ENCODE assay signal across 1 cellular context in genomic region chr17:21275579-21276339, GRCh38.
TF ChIP-seq lines count a peak whose summit lies in the region.

No MANE protein-coding gene starts in this region.

TF ChIP-seq in SK-N-SH treated with all-trans-retinoic acid at 6 μM for 48 hours, 23 proteins besides CTCF, POLR2A, EP300 and RAD21 (continued from another document):
- no peak for TF ChIP-seq PATZ1 (CRISPR knock-in tag; IDR thresholded peaks at IDR 0.05; ENCODE audit: borderline replicate concordance)
- TF ChIP-seq TCF4 (CRISPR knock-in tag; IDR thresholded peaks at IDR 0.05; ENCODE audit: borderline replicate concordance): no peak
- no peak for TF ChIP-seq TOX (CRISPR knock-in tag; IDR thresholded peaks at IDR 0.05; ENCODE audit: borderline replicate concordance)
- no peak for TF ChIP-seq ZNF565 (CRISPR knock-in tag; conservative IDR thresholded peaks at IDR 0.05; ENCODE audit: low read depth)
- no peak for TF ChIP-seq OSR1 (CRISPR knock-in tag; IDR thresholded peaks at IDR 0.05)
- TF ChIP-seq ISL1 (CRISPR knock-in tag; IDR thresholded peaks at IDR 0.05): no peak
- TF ChIP-seq POU6F1 (CRISPR knock-in tag; IDR thresholded peaks at IDR 0.05; ENCODE audit: borderline replicate concordance, low read depth): no peak
- no peak for TF ChIP-seq CSDC2 (CRISPR knock-in tag; IDR thresholded peaks at IDR 0.05)
